In the genomic region with DNA sequence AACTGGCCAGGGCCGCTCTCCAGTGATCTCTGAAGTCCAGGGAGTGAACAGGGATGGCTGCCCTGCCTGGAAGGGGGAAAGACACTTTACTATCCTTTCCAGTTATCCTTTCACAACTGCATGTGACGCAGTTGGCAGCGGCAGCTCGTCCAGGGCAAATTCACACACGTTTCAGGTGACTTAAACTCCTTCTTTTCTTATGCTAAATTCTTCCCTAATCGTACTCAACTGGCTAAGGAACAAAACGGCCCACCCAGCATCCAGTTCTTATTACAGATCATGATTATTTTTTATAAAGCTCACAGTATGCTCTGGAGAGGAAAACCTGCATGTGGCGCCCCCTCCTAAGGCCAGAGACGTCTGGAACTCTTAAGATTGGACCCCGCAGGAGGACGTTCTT, we compare ENCODE assay signal across 28 cellular contexts.
DNase-seq lines count a peak whose midpoint lies in the region; ATAC-seq, FAIRE-seq and TF ChIP-seq lines count a peak whose summit lies in the region.
"Had no signal": no experiment of that assay in that cellular context is flagged by ENCODE, and none has a peak within 500 bp of the region (broad histone marks: within the 10 kb centered on the region; RNA-seq: fewer than 3 reads in every experiment).

No MANE protein-coding gene starts in this region.

- H3K36me3 ChIP-seq in HUES64 (ENCODE audit: insufficient read depth, low read length): no peaks in the 10 kb centered on the region
- no peaks in the 10 kb centered on the region for H3K36me3 ChIP-seq in H1 (ENCODE audit: control insufficient read depth in 2 of 4, insufficient read depth in 4 of 4, low read length in 3 of 4)
- H3K36me3 ChIP-seq: BLaER1, SJSA1 had no signal

- H4K5ac ChIP-seq in H1 (ENCODE audit: insufficient read length, low read depth, low read length): no peak overlapping the region

- H3K27ac ChIP-seq in HUES64 (ENCODE audit: low read depth, low read length) (peak overlapping the region; percentile 15; the same call in 1 of the 2 replicates), H1 (ENCODE audit: low read depth, low read length) (no peak overlapping the region)
- H3K27ac ChIP-seq: BLaER1, SJSA1 had no signal

- H4K20me1 ChIP-seq in H1 (replicated peaks in 1 of 2; ENCODE audit: control insufficient read depth in 1 of 2, insufficient read depth in 2 of 2, low read length in 2 of 2): no peaks in the 10 kb centered on the region
- H4K20me1 ChIP-seq: BLaER1 had no signal

- no peak for TF ChIP-seq RAD21 in H1 (IDR thresholded peaks at IDR 0.05 in 1 of 2, conservative IDR thresholded peaks at IDR 0.05 in 1 of 2; ENCODE audit: low read depth in 2 of 2, low read length in 2 of 2)

- H3K14ac ChIP-seq in H1 (ENCODE audit: insufficient read length): no peak overlapping the region

- no peaks in the 10 kb centered on the region for H3K27me3 Mint-ChIP-seq in activated naive CD8-positive, alpha-beta T cell treated with anti-CD3 and anti-CD28 coated beads, Interleukin-2, amount 10 ng/mL, durations not matched to agents 7 days and 5 days
- no peaks in the 10 kb centered on the region for H3K27me3 Mint-ChIP-seq in activated naive CD8-positive, alpha-beta T cell treated with anti-CD3 and anti-CD28 coated beads for 36 hours
- H3K27me3 Mint-ChIP-seq: CD4-positive, CD25-positive, alpha-beta regulatory T cell had no signal

- H3K4me3 Mint-ChIP-seq in activated naive CD8-positive, alpha-beta T cell treated with anti-CD3 and anti-CD28 coated beads, Interleukin-2, amount 10 ng/mL, durations not matched to agents 7 days and 5 days: no peak overlapping the region
- H3K4me3 Mint-ChIP-seq in activated naive CD8-positive, alpha-beta T cell treated with anti-CD3 and anti-CD28 coated beads for 36 hours: no peak overlapping the region
- H3K4me3 Mint-ChIP-seq: CD4-positive, CD25-positive, alpha-beta regulatory T cell had no signal

- H3K27ac Mint-ChIP-seq in activated naive CD8-positive, alpha-beta T cell treated with anti-CD3 and anti-CD28 coated beads, Interleukin-2, amount 10 ng/mL, durations not matched to agents 7 days and 5 days: peak overlapping the region; percentile 64
- H3K27ac Mint-ChIP-seq in activated naive CD8-positive, alpha-beta T cell treated with anti-CD3 and anti-CD28 coated beads for 36 hours: no peak overlapping the region

- H2BK120ac ChIP-seq in H1 (replicated peaks; ENCODE audit: low read depth, low read length): no peak overlapping the region

- H3K9me3 ChIP-seq in HUES64 (ENCODE audit: insufficient read depth, low read depth, low read length) (no peaks in the 10 kb centered on the region), H1 (ENCODE audit: insufficient read depth in 2 of 2, low read depth in 1 of 2, low read length in 1 of 2) (no peaks in the 10 kb centered on the region)
- H3K9me3 ChIP-seq: BLaER1, SJSA1 had no signal

- no peak for ATAC-seq in activated naive CD8-positive, alpha-beta T cell treated with anti-CD3 and anti-CD28 coated beads, Interleukin-2, amount 10 ng/mL, durations not matched to agents 7 days and 5 days (ENCODE audit: low read depth)
- no peak for ATAC-seq in GM19463 (IDR thresholded peaks at IDR 0.05; ENCODE audit: unreplicated experiment)
- no peak for ATAC-seq in esophagus mucosa
- ATAC-seq: HepG2 had no signal

- no peaks in the 10 kb centered on the region for H3K27me3 ChIP-seq in HUES64 (ENCODE audit: insufficient read depth, low read length)
- no peaks in the 10 kb centered on the region for H3K27me3 ChIP-seq in H1 (replicated peaks in 1 of 4; ENCODE audit: control insufficient read depth in 3 of 4, extremely low read depth in 1 of 4, insufficient read depth in 3 of 4, low read length in 3 of 4)
- H3K27me3 ChIP-seq: BLaER1, SJSA1 had no signal

- FAIRE-seq in H1 (lab: Jason Lieb, UNC): no peak
- FAIRE-seq: D721Med, GM12892, GM19239, HepG2 had no signal

- H2BK20ac ChIP-seq in H1 (ENCODE audit: low read length): peak overlapping the region; percentile 66; the same call in 1 of the 2 replicates

- H3K4me1 Mint-ChIP-seq in activated naive CD8-positive, alpha-beta T cell treated with anti-CD3 and anti-CD28 coated beads, Interleukin-2, amount 10 ng/mL, durations not matched to agents 7 days and 5 days: no peaks in the 10 kb centered on the region
- no peaks in the 10 kb centered on the region for H3K4me1 Mint-ChIP-seq in activated naive CD8-positive, alpha-beta T cell treated with anti-CD3 and anti-CD28 coated beads for 36 hours
- H3K4me1 Mint-ChIP-seq: CD4-positive, CD25-positive, alpha-beta regulatory T cell had no signal

- no peaks in the 10 kb centered on the region for H3K23me2 ChIP-seq in H1 (ENCODE audit: low read depth, low read length)

- H3K79me2 ChIP-seq in H1 (ENCODE audit: control insufficient read depth in 1 of 2, insufficient read depth in 2 of 2, low read length in 2 of 2): no peaks in the 10 kb centered on the region

- no peak overlapping the region for H2BK15ac ChIP-seq in H1 (ENCODE audit: low read length)

- H3K56ac ChIP-seq in H1 (replicated peaks; ENCODE audit: insufficient read length, low read depth, low read length): no peak overlapping the region

- no peak overlapping the region for H4K91ac ChIP-seq in H1 (replicated peaks; ENCODE audit: insufficient read length, low read length)

- WGBS in HUES64: 34% methylated on average over 11 of the region's 11 CpGs
- WGBS in H1 (ENCODE audit: extremely low coverage in 1 of 2, insufficient coverage in 1 of 2, insufficient read length in 1 of 2, insufficient replicate concordance in 2 of 2, low coverage in 1 of 2, low lambda C conversion rate in 2 of 2, missing lambda C conversion rate in 1 of 2), 2 experiments: 71% methylated on average over 11 of the region's 11 CpGs; no CpG with 5 or more reads in 1 of the 2 experiments

- TF ChIP-seq EP300 in H1 (IDR thresholded peaks at IDR 0.05; ENCODE audit: borderline replicate concordance in 1 of 2, low read depth in 2 of 2, low read length in 2 of 2): no peak

- CTCF ChIA-PET in H1 (lab: Charles Lee; ENCODE audit: partially characterized antibody): no interaction called here

- POLR2A ChIA-PET in activated naive CD8-positive, alpha-beta T cell treated with anti-CD3 and anti-CD28 coated beads, Interleukin-2, amount 10 ng/mL, durations not matched to agents 7 days and 5 days (lab: Charles Lee): no interaction called here
- POLR2A ChIA-PET in H1 (lab: Charles Lee; ENCODE audit: partially characterized antibody): interaction anchor here (1.1 to 2.1 kb wide), 4 partner anchors 10 to 26 kb away, joined by 3 to 4 read pairs (median 4); no protein-coding TSS in a partner anchor

- H3K9me3 Mint-ChIP-seq in activated naive CD8-positive, alpha-beta T cell treated with anti-CD3 and anti-CD28 coated beads, Interleukin-2, amount 10 ng/mL, durations not matched to agents 7 days and 5 days: no peaks in the 10 kb centered on the region
- no peaks in the 10 kb centered on the region for H3K9me3 Mint-ChIP-seq in activated naive CD8-positive, alpha-beta T cell treated with anti-CD3 and anti-CD28 coated beads for 36 hours

- no peak overlapping the region for H3K4me2 ChIP-seq in H1 (ENCODE audit: insufficient read depth in 1 of 2, low read depth in 2 of 2, low read length in 2 of 2)
- H3K4me2 ChIP-seq: BLaER1 had no signal

- no peak overlapping the region for H3K4ac ChIP-seq in H1 (replicated peaks; ENCODE audit: insufficient read length, low read depth, low read length)

- no peak for TF ChIP-seq POLR2A in H1 (IDR thresholded peaks at IDR 0.05; ENCODE audit: control extremely low read depth in 1 of 2, low read depth in 2 of 2, low read length in 2 of 2)

- H2BK12ac ChIP-seq in H1 (ENCODE audit: low read depth, low read length): no peak overlapping the region

- no peak overlapping the region for H3K23ac ChIP-seq in H1 (ENCODE audit: insufficient read length)

- no peak overlapping the region for H3K9ac ChIP-seq in HUES64 (ENCODE audit: low read depth, low read length)
- no peak overlapping the region for H3K9ac ChIP-seq in H1 (replicated peaks in 1 of 4; ENCODE audit: extremely low read depth in 1 of 4, low read depth in 3 of 4, low read length in 3 of 4)
- H3K9ac ChIP-seq: BLaER1 had no signal

- H3K18ac ChIP-seq in H1 (ENCODE audit: extremely low read depth, low read length): no peak overlapping the region

- TF ChIP-seq CTCF in H1 (IDR thresholded peaks at IDR 0.05; ENCODE audit: control extremely low read depth in 1 of 3, insufficient read depth in 1 of 3, low read depth in 1 of 3, low read length in 3 of 3): no peak

- no peak for DNase-seq in activated naive CD8-positive, alpha-beta T cell treated with anti-CD3 and anti-CD28 coated beads, Interleukin-2, amount 10 ng/mL, durations not matched to agents 7 days and 5 days
- DNase-seq in activated naive CD8-positive, alpha-beta T cell treated with anti-CD3 and anti-CD28 coated beads for 36 hours: no peak
- DNase-seq in H1 (ENCODE audit: low read depth in 1 of 2, low spot score in 2 of 2) (no peak), LoVo (ENCODE audit: low spot score) (no peak), NCI-H82 (lab: John Stamatoyannopoulos, UW) (no peak)
- DNase-seq: CD4-positive, CD25-positive, alpha-beta regulatory T cell; GF-D8; H7; Kasumi-1; MV-4-11; NCI-H1105; NCI-H1436 treated with DMSO at 0.1 percent for 48 hours; NCI-H187 treated with DMSO at 0.1 percent for 48 hours; NCI-H2171 treated with DMSO at 0.1 percent for 48 hours; NCI-H524; NCI-H748 treated with DMSO at 0.1 percent for 48 hours; NK-92 treated with Interleukin-12 subunit alpha and Interleukin-12 subunit beta, amount 100 ng/mL, for 24 hours; Right ventricle myocardium superior; RPMI8226 had no signal

- no peak overlapping the region for H4K8ac ChIP-seq in H1 (ENCODE audit: extremely low read depth, insufficient read depth, low read length)

- H2AK5ac ChIP-seq in H1 (ENCODE audit: low read depth, low read length): no peak overlapping the region

- H3K4me3 ChIP-seq in HUES64 (ENCODE audit: low read length) (no peak overlapping the region), H1 (ENCODE audit: extremely low read depth in 1 of 4, insufficient read depth in 2 of 4, low read depth in 3 of 4, low read length in 4 of 4) (no peak overlapping the region; a peak in 1 of 8 replicates)
- H3K4me3 ChIP-seq: BLaER1, SJSA1 had no signal

- no peak overlapping the region for H2AFZ ChIP-seq in H1 (ENCODE audit: low read length)

- H2BK5ac ChIP-seq in H1 (ENCODE audit: low read depth, low read length): peak overlapping the region; percentile 35; the same call in 1 of the 2 replicates

- no peaks in the 10 kb centered on the region for H3K36me3 Mint-ChIP-seq in activated naive CD8-positive, alpha-beta T cell treated with anti-CD3 and anti-CD28 coated beads, Interleukin-2, amount 10 ng/mL, durations not matched to agents 7 days and 5 days
- no peaks in the 10 kb centered on the region for H3K36me3 Mint-ChIP-seq in activated naive CD8-positive, alpha-beta T cell treated with anti-CD3 and anti-CD28 coated beads for 36 hours
- H3K36me3 Mint-ChIP-seq: CD4-positive, CD25-positive, alpha-beta regulatory T cell had no signal

- H3K4me1 ChIP-seq in HUES64 (ENCODE audit: insufficient read depth, low read length): peaks cover 33% of the 10 kb centered on the region
- H3K4me1 ChIP-seq in H1 (replicated peaks in 1 of 4; ENCODE audit: control insufficient read depth in 3 of 4, insufficient read depth in 4 of 4, low read length in 3 of 4): peaks cover 3 to 12% (median 8%) of the 10 kb centered on the region in 4 experiments; a peak in 5 of 7 replicates
- H3K4me1 ChIP-seq: BLaER1, SJSA1 had no signal

- H3K79me1 ChIP-seq in H1 (ENCODE audit: low read depth, low read length): no peaks in the 10 kb centered on the region
